In genomic region chr12:65795453-65795852, GRCh38 we compare ENCODE assay signal across 31 cellular contexts. TPM values are rescaled to one million over a fixed set of nuclear protein-coding genes. Genes with fewer than 3 reads are reported as not detected.
"Had no signal": no experiment of that assay in that cellular context is flagged by ENCODE, and none has a peak within 500 bp of the region (broad histone marks: within the 10 kb centered on the region; RNA-seq: fewer than 3 reads in every experiment).

No MANE protein-coding gene starts in this region.

- H3K4me1 ChIP-seq: parathyroid adenoma, psoas muscle, spleen, suprapubic skin, testis, tibial artery, transverse colon, upper lobe of right lung, uterus had no signal

- H3K27ac ChIP-seq: neural progenitor cell, ovary, parathyroid adenoma, psoas muscle, skin epidermis, spleen, suprapubic skin, testis, tibial artery, transverse colon, upper lobe of right lung, uterus had no signal

- ATAC-seq: natural killer cell; psoas muscle; right cardiac atrium; sciatic nerve; stimulated activated memory B cell treated with anti-CD40 and anti-IgM and Interleukin-4, amounts not matched to agents 10 μg/mL and 1 μg/mL and 100 μg/mL, for 72 hours; stimulated activated naive CD8-positive, alpha-beta T cell treated with anti-CD3 and anti-CD28 coated beads, Interleukin-15, amount 100 ng/mL, for 72 hours; stimulated activated naive CD8-positive, alpha-beta T cell treated with anti-CD3 and anti-CD28 coated beads, Interleukin-15, Interleukin-2, amounts not matched to agents 100 U/mL and 50 U/mL, for 24 hours; upper lobe of right lung had no signal

- H3K4me1 Mint-ChIP-seq: natural killer cell; nephron; stimulated activated memory B cell treated with anti-CD40 and anti-IgM and Interleukin-4, amounts not matched to agents 10 μg/mL and 1 μg/mL and 100 μg/mL, for 72 hours; stimulated activated naive CD8-positive, alpha-beta T cell treated with anti-CD3 and anti-CD28 coated beads, Interleukin-15, amount 100 ng/mL, for 72 hours had no signal

- H3K27me3 ChIP-seq: neural progenitor cell, ovary, spleen, suprapubic skin, testis, tibial artery, transverse colon, upper lobe of right lung, uterus had no signal

- H2AFZ ChIP-seq: neural progenitor cell, parathyroid adenoma had no signal

- H3K9ac ChIP-seq: neural progenitor cell, parathyroid adenoma had no signal

- H3K4me3 Mint-ChIP-seq: natural killer cell; nephron; neural progenitor cell; stimulated activated memory B cell treated with anti-CD40 and anti-IgM and Interleukin-4, amounts not matched to agents 10 μg/mL and 1 μg/mL and 100 μg/mL, for 72 hours; stimulated activated naive CD8-positive, alpha-beta T cell treated with anti-CD3 and anti-CD28 coated beads, Interleukin-15, amount 100 ng/mL, for 72 hours; type B pancreatic cell had no signal

- DNase-seq: natural killer cell; occipital lobe; ovary; posterior cingulate gyrus; psoas muscle; right cardiac atrium; spleen; stimulated activated CD4-positive, alpha-beta T cell treated with anti-CD3 and anti-CD28 coated beads, Interleukin-12 subunit alpha, Interleukin-12 subunit beta, amount 100 ng/mL, for 4 hours; stimulated activated CD4-positive, alpha-beta T cell treated with anti-CD3 and anti-CD28 coated beads, Interleukin-1b, Interleukin-23, amount 100 ng/mL, for 48 hours; stimulated activated CD4-positive, alpha-beta T cell treated with anti-CD3 and anti-CD28 coated beads, Interleukin-4, amount 100 ng/mL, for 1 hour; stimulated activated CD4-positive, alpha-beta T cell treated with anti-CD3 and anti-CD28 coated beads, Interleukin-4, amount 100 ng/mL, for 4 hours; stimulated activated CD8-positive, alpha-beta memory T cell treated with anti-CD3 and anti-CD28 coated beads, Interleukin-4, amount 100 ng/mL, for 48 hours; stimulated activated naive CD4-positive, alpha-beta T cell; stimulated activated naive CD8-positive, alpha-beta T cell treated with anti-CD3 and anti-CD28 coated beads, Interleukin-15, amount 100 ng/mL, for 72 hours; stimulated activated naive CD8-positive, alpha-beta T cell treated with anti-CD3 and anti-CD28 coated beads, Interleukin-15, Interleukin-2, amounts not matched to agents 100 U/mL and 50 U/mL, for 24 hours; substantia nigra; testis; tibial artery; transverse colon; upper lobe of right lung; uterus had no signal

- H3K36me3 ChIP-seq: neural progenitor cell, ovary, spleen, suprapubic skin, tibial artery, transverse colon, upper lobe of right lung, uterus had no signal

- H3K9me3 Mint-ChIP-seq: natural killer cell; nephron; neural progenitor cell; stimulated activated memory B cell treated with anti-CD40 and anti-IgM and Interleukin-4, amounts not matched to agents 10 μg/mL and 1 μg/mL and 100 μg/mL, for 72 hours; stimulated activated naive CD8-positive, alpha-beta T cell treated with anti-CD3 and anti-CD28 coated beads, Interleukin-15, amount 100 ng/mL, for 72 hours; type B pancreatic cell had no signal

- H3K27me3 Mint-ChIP-seq: progenitor cell of endocrine pancreas had no signal

- H3K9me3 ChIP-seq: ovary, suprapubic skin, testis, tibial artery, transverse colon, upper lobe of right lung, uterus had no signal

- H3K36me3 Mint-ChIP-seq: natural killer cell; neural progenitor cell; stimulated activated memory B cell treated with anti-CD40 and anti-IgM and Interleukin-4, amounts not matched to agents 10 μg/mL and 1 μg/mL and 100 μg/mL, for 72 hours; type B pancreatic cell had no signal

- H3K27ac Mint-ChIP-seq: natural killer cell; nephron; neural progenitor cell; progenitor cell of endocrine pancreas; stimulated activated memory B cell treated with anti-CD40 and anti-IgM and Interleukin-4, amounts not matched to agents 10 μg/mL and 1 μg/mL and 100 μg/mL, for 72 hours; stimulated activated naive CD8-positive, alpha-beta T cell treated with anti-CD3 and anti-CD28 coated beads, Interleukin-15, amount 100 ng/mL, for 72 hours; type B pancreatic cell had no signal

- H3K4me3 ChIP-seq: neural progenitor cell, ovary, psoas muscle, skin epidermis, smooth muscle cell, spleen, suprapubic skin, testis, tibial artery, transverse colon, upper lobe of right lung, uterus had no signal

- H3K79me2 ChIP-seq: parathyroid adenoma had no signal

- H3K4me2 ChIP-seq: neural progenitor cell, smooth muscle cell had no signal

RNA-seq across cellular contexts. Expression of gene HMGA2, which starts 28.8 kb away (rescaled TPM):
- total RNA-seq: right cardiac atrium, upper lobe of right lung had no signal
